ENCODE assay signal across 8 cellular contexts in genomic region chr12:11730299-11731041, GRCh38.
DNase-seq lines count a peak whose midpoint lies in the region; ATAC-seq and TF ChIP-seq lines count a peak whose summit lies in the region.

No MANE protein-coding gene starts in this region.

- H3K27ac ChIP-seq in SU-DHL-6 (ENCODE audit: low read depth, low read length), result peak overlapping the region; percentile 87

- H3K4me3 ChIP-seq in SU-DHL-6 (ENCODE audit: insufficient read depth, low read length, poor library complexity, severe bottlenecking) (no peak overlapping the region), mucosa of stomach (ENCODE audit: low read length) (no peak overlapping the region), foreskin fibroblast (ENCODE audit: low read depth in 1 of 2, low read length in 2 of 2) (no peak overlapping the region)

- H3K36me3 ChIP-seq in SU-DHL-6 (ENCODE audit: low read length) (no peaks in the 10 kb centered on the region), mucosa of stomach (ENCODE audit: control insufficient read depth, insufficient read depth, low read length) (no peaks in the 10 kb centered on the region)

- no peaks in the 10 kb centered on the region for H3K9me2 ChIP-seq in SU-DHL-6 (replicated peaks; ENCODE audit: insufficient read depth, low read length)

- H3K9ac ChIP-seq in SU-DHL-6 (ENCODE audit: low read length) (no peak overlapping the region), mucosa of stomach (ENCODE audit: low read length) (peak overlapping the region; percentile 50)

- peak overlapping the region; percentile 66 for H3K4me2 ChIP-seq in SU-DHL-6 (ENCODE audit: low read depth, low read length, poor library complexity, severe bottlenecking)

- peak; percentile 33 for ATAC-seq in HG02610 (IDR thresholded peaks at IDR 0.05; ENCODE audit: unreplicated experiment)
- no peak for ATAC-seq in GM19455 (IDR thresholded peaks at IDR 0.05; ENCODE audit: unreplicated experiment)
- ATAC-seq in HG03135 (IDR thresholded peaks at IDR 0.05; ENCODE audit: unreplicated experiment), result no peak

- DNase-seq in GM10248 (ENCODE audit: extremely low spot score) (peak; percentile 54), foreskin fibroblast (no peak), retina (no peak)

- CTCF ChIA-PET in GM10248 (lab: Yijun Ruan, JAX), result interaction anchor here (0.8 to 2.9 kb wide), 11 partner anchors 9 to 302 kb away, joined by 3 to 10 read pairs (median 4); no protein-coding TSS in a partner anchor

- POLR2A ChIA-PET in GM10248 (lab: Yijun Ruan, JAX), result interaction anchor here (1.3 kb wide), 1 partner anchor 36 kb away, joined by 3 read pairs; no protein-coding TSS in a partner anchor

- H3K27me3 ChIP-seq in SU-DHL-6 (ENCODE audit: low read length) (no peaks in the 10 kb centered on the region), mucosa of stomach (ENCODE audit: control insufficient read depth, insufficient read depth, low read length) (no peaks in the 10 kb centered on the region)

- peaks cover 30% of the 10 kb centered on the region for H3F3A ChIP-seq in SU-DHL-6 (ENCODE audit: insufficient read depth)

- no peaks in the 10 kb centered on the region for H3K9me3 ChIP-seq in SU-DHL-6 (ENCODE audit: insufficient read depth, low read length)
- no peaks in the 10 kb centered on the region for H3K9me3 ChIP-seq in mucosa of stomach (ENCODE audit: control insufficient read depth, low read length)

- H2AFZ ChIP-seq in SU-DHL-6 (ENCODE audit: low read depth, low read length, severe bottlenecking), result no peak overlapping the region

- H3K79me2 ChIP-seq in SU-DHL-6 (ENCODE audit: insufficient read depth, low read length), result no peaks in the 10 kb centered on the region

- no peaks in the 10 kb centered on the region for H4K20me1 ChIP-seq in SU-DHL-6 (ENCODE audit: low read depth, low read length)

- peaks cover 53% of the 10 kb centered on the region for H3K4me1 ChIP-seq in mucosa of stomach (ENCODE audit: control insufficient read depth, insufficient read depth, low read length)

- no peak for TF ChIP-seq CTCF in GM10248 (IDR thresholded peaks at IDR 0.05; ENCODE audit: control extremely low read depth, extremely low read depth, low read depth, missing control alignments)
- no peak for TF ChIP-seq CTCF in SU-DHL-6 (IDR thresholded peaks at IDR 0.05; ENCODE audit: insufficient read depth, low read length, poor library complexity, severe bottlenecking)
- no peak for TF ChIP-seq CTCF in foreskin fibroblast (IDR thresholded peaks at IDR 0.05; ENCODE audit: low read depth, low read length)
